In the genomic region with DNA sequence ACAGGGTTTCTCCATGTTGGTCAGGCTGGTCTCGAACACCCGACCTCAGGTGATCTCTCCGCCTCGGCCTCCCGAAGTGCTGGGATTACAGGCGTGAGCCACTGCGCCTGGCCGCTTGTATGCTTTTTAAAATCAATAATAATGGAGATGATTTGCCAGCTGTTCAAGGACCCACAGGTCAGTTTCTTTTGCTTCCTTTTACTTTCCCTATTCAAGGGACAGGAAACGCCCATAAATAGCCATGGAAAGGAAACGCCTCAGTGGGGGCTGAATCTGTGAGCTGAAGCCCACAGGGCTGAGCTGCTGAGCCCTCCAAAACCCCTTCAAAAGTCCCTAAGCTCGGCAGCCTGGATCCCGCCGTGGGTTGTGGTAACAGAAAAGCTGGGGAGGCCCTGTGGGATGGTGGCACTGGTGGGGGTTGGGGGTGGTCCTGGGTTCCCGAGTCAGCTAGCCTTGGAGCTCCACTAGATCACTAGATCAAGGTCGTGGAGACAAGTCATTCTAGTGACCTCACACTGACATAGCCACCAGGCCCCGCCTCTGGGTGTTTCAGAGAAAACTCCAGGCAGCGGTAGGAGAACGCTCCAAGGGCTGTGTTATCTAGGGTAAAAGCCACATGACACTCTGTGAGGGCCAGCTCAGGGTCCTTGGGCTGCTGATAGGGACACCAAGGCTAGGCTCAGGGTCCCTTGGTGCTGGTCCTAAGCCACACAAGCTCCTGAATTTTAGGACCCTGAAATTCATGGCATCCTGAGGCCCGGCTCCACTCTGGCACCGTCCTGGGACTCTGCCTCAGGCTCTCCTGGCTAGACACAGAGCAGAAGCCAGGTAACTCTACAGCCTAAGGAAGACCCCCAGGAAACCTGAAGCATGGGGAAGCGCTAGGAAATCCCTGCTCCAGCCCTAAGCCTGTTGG, we compare ENCODE assay signal across 2 cellular contexts.
TF ChIP-seq lines count a peak whose summit lies in the region.

No MANE protein-coding gene starts in this region.

TF ChIP-seq in GM23338, 12 proteins besides CTCF, POLR2A, EP300 and RAD21:
- TF ChIP-seq, protein P1, sequence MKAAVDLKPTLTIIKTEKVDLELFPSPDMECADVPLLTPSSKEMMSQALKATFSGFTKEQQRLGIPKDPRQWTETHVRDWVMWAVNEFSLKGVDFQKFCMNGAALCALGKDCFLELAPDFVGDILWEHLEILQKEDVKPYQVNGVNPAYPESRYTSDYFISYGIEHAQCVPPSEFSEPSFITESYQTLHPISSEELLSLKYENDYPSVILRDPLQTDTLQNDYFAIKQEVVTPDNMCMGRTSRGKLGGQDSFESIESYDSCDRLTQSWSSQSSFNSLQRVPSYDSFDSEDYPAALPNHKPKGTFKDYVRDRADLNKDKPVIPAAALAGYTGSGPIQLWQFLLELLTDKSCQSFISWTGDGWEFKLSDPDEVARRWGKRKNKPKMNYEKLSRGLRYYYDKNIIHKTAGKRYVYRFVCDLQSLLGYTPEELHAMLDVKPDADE (IDR thresholded peaks at IDR 0.05) = no peak
TF ChIP-seq in GM23338: peak in this region for 0.

TF ChIP-seq in K562, 482 proteins besides CTCF, POLR2A, EP300 and RAD21 (continues in another document):
- TF ChIP-seq DPF2 (IDR thresholded peaks at IDR 0.05) = peak; percentile 72
- TF ChIP-seq, protein P2, sequence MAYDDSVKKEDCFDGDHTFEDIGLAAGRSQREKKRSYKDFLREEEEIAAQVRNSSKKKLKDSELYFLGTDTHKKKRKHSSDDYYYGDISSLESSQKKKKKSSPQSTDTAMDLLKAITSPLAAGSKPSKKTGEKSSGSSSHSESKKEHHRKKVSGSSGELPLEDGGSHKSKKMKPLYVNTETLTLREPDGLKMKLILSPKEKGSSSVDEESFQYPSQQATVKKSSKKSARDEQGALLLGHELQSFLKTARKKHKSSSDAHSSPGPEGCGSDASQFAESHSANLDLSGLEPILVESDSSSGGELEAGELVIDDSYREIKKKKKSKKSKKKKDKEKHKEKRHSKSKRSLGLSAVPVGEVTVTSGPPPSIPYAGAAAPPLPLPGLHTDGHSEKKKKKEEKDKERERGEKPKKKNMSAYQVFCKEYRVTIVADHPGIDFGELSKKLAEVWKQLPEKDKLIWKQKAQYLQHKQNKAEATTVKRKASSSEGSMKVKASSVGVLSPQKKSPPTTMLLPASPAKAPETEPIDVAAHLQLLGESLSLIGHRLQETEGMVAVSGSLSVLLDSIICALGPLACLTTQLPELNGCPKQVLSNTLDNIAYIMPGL (CRISPR knock-in tag; IDR thresholded peaks at IDR 0.05) = no peak
- TF ChIP-seq NFXL1 (CRISPR knock-in tag; IDR thresholded peaks at IDR 0.05) = no peak
- TF ChIP-seq, protein P3, sequence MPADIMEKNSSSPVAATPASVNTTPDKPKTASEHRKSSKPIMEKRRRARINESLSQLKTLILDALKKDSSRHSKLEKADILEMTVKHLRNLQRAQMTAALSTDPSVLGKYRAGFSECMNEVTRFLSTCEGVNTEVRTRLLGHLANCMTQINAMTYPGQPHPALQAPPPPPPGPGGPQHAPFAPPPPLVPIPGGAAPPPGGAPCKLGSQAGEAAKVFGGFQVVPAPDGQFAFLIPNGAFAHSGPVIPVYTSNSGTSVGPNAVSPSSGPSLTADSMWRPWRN (IDR thresholded peaks at IDR 0.05; ENCODE audit: low read depth) = no peak
- no peak for TF ChIP-seq CREBBP (IDR thresholded peaks at IDR 0.05; ENCODE audit: low read depth, low read length)
- TF ChIP-seq RBM15 (IDR thresholded peaks at IDR 0.05; ENCODE audit: insufficient read depth, low read length) = no peak
- TF ChIP-seq, protein P4, sequence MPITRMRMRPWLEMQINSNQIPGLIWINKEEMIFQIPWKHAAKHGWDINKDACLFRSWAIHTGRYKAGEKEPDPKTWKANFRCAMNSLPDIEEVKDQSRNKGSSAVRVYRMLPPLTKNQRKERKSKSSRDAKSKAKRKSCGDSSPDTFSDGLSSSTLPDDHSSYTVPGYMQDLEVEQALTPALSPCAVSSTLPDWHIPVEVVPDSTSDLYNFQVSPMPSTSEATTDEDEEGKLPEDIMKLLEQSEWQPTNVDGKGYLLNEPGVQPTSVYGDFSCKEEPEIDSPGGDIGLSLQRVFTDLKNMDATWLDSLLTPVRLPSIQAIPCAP (CRISPR knock-in tag; IDR thresholded peaks at IDR 0.05; ENCODE audit: borderline replicate concordance) = no peak
- TF ChIP-seq TBP (optimal IDR thresholded peaks at IDR 0.05; ENCODE audit: low read depth, low read length) = peak; percentile 76
- TF ChIP-seq, protein P5, sequence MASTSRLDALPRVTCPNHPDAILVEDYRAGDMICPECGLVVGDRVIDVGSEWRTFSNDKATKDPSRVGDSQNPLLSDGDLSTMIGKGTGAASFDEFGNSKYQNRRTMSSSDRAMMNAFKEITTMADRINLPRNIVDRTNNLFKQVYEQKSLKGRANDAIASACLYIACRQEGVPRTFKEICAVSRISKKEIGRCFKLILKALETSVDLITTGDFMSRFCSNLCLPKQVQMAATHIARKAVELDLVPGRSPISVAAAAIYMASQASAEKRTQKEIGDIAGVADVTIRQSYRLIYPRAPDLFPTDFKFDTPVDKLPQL (IDR thresholded peaks at IDR 0.05; ENCODE audit: extremely low read depth, insufficient read length) = no peak
- no peak for TF ChIP-seq ZNF347 (CRISPR knock-in tag; IDR thresholded peaks at IDR 0.05; ENCODE audit: low read depth)
- no peak for TF ChIP-seq POLR3G (IDR thresholded peaks at IDR 0.05; ENCODE audit: extremely low read depth, insufficient read length, insufficient replicate concordance)
- TF ChIP-seq ZNF354B (CRISPR knock-in tag; IDR thresholded peaks at IDR 0.05) = no peak
- TF ChIP-seq TRIM24 (IDR thresholded peaks at IDR 0.05) = no peak
- peak in 1 of 2 experiments; percentile 13; a peak in 1 of 4 replicates for TF ChIP-seq FOXK2 (conservative IDR thresholded peaks at IDR 0.05 in 1 of 2, IDR thresholded peaks at IDR 0.05 in 1 of 2; ENCODE audit: low read depth in 2 of 2)
- no peak; the same call in 1 of the 2 replicates for TF ChIP-seq ZNF644 (tag; IDR thresholded peaks at IDR 0.05; ENCODE audit: low read depth)
- TF ChIP-seq ZNF436 (CRISPR knock-in tag; IDR thresholded peaks at IDR 0.05) = no peak
- TF ChIP-seq, protein P6, sequence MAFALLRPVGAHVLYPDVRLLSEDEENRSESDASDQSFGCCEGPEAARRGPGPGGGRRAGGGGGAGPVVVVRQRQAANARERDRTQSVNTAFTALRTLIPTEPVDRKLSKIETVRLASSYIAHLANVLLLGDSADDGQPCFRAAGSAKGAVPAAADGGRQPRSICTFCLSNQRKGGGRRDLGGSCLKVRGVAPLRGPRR (CRISPR knock-in tag; IDR thresholded peaks at IDR 0.05) = no peak
- TF ChIP-seq PRPF4 (IDR thresholded peaks at IDR 0.05; ENCODE audit: insufficient read depth, low read depth, low read length, poor library complexity, severe bottlenecking) = no peak
- no peak for TF ChIP-seq SAFB2 (IDR thresholded peaks at IDR 0.05; ENCODE audit: borderline replicate concordance, low read depth, low read length, severe bottlenecking)
- TF ChIP-seq FOXK1 (CRISPR knock-in tag; IDR thresholded peaks at IDR 0.05; ENCODE audit: borderline replicate concordance) = no peak
- peak; percentile 96 for TF ChIP-seq ESRRA (IDR thresholded peaks at IDR 0.05; ENCODE audit: borderline replicate concordance, low read depth)
- peak; percentile 71 to 97; a peak in 3 of 4 replicates for TF ChIP-seq SRF (CRISPR knock-in tag; IDR thresholded peaks at IDR 0.05)
- no peak for TF ChIP-seq POLR3A (IDR thresholded peaks at IDR 0.05; ENCODE audit: borderline replicate concordance, extremely low read depth, insufficient read depth, insufficient read length)
- TF ChIP-seq, protein P7, sequence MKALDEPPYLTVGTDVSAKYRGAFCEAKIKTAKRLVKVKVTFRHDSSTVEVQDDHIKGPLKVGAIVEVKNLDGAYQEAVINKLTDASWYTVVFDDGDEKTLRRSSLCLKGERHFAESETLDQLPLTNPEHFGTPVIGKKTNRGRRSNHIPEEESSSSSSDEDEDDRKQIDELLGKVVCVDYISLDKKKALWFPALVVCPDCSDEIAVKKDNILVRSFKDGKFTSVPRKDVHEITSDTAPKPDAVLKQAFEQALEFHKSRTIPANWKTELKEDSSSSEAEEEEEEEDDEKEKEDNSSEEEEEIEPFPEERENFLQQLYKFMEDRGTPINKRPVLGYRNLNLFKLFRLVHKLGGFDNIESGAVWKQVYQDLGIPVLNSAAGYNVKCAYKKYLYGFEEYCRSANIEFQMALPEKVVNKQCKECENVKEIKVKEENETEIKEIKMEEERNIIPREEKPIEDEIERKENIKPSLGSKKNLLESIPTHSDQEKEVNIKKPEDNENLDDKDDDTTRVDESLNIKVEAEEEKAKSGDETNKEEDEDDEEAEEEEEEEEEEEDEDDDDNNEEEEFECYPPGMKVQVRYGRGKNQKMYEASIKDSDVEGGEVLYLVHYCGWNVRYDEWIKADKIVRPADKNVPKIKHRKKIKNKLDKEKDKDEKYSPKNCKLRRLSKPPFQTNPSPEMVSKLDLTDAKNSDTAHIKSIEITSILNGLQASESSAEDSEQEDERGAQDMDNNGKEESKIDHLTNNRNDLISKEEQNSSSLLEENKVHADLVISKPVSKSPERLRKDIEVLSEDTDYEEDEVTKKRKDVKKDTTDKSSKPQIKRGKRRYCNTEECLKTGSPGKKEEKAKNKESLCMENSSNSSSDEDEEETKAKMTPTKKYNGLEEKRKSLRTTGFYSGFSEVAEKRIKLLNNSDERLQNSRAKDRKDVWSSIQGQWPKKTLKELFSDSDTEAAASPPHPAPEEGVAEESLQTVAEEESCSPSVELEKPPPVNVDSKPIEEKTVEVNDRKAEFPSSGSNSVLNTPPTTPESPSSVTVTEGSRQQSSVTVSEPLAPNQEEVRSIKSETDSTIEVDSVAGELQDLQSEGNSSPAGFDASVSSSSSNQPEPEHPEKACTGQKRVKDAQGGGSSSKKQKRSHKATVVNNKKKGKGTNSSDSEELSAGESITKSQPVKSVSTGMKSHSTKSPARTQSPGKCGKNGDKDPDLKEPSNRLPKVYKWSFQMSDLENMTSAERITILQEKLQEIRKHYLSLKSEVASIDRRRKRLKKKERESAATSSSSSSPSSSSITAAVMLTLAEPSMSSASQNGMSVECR (CRISPR knock-in tag; IDR thresholded peaks at IDR 0.05) = 0 out of 2 replicates have a peak, but pooled peaks have one; percentile 27
- TF ChIP-seq, protein P8, sequence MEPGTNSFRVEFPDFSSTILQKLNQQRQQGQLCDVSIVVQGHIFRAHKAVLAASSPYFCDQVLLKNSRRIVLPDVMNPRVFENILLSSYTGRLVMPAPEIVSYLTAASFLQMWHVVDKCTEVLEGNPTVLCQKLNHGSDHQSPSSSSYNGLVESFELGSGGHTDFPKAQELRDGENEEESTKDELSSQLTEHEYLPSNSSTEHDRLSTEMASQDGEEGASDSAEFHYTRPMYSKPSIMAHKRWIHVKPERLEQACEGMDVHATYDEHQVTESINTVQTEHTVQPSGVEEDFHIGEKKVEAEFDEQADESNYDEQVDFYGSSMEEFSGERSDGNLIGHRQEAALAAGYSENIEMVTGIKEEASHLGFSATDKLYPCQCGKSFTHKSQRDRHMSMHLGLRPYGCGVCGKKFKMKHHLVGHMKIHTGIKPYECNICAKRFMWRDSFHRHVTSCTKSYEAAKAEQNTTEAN (CRISPR knock-in tag; IDR thresholded peaks at IDR 0.05) = no peak
- peak; percentile 36 for TF ChIP-seq DACH1 (IDR thresholded peaks at IDR 0.05; ENCODE audit: partially characterized antibody)
- TF ChIP-seq POLR2B (IDR thresholded peaks at IDR 0.05; ENCODE audit: low read depth, partially characterized antibody) = peak; percentile 60
- TF ChIP-seq, protein P9, sequence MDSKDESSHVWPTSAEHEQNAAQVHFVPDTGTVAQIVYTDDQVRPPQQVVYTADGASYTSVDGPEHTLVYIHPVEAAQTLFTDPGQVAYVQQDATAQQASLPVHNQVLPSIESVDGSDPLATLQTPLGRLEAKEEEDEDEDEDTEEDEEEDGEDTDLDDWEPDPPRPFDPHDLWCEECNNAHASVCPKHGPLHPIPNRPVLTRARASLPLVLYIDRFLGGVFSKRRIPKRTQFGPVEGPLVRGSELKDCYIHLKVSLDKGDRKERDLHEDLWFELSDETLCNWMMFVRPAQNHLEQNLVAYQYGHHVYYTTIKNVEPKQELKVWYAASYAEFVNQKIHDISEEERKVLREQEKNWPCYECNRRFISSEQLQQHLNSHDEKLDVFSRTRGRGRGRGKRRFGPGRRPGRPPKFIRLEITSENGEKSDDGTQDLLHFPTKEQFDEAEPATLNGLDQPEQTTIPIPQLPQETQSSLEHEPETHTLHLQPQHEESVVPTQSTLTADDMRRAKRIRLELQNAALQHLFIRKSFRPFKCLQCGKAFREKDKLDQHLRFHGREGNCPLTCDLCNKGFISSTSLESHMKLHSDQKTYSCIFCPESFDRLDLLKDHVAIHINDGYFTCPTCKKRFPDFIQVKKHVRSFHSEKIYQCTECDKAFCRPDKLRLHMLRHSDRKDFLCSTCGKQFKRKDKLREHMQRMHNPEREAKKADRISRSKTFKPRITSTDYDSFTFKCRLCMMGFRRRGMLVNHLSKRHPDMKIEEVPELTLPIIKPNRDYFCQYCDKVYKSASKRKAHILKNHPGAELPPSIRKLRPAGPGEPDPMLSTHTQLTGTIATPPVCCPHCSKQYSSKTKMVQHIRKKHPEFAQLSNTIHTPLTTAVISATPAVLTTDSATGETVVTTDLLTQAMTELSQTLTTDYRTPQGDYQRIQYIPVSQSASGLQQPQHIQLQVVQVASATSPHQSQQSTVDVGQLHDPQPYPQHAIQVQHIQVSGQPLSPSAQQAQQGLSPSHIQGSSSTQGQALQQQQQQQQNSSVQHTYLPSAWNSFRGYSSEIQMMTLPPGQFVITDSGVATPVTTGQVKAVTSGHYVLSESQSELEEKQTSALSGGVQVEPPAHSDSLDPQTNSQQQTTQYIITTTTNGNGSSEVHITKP (IDR thresholded peaks at IDR 0.05; ENCODE audit: partially characterized antibody) = peak; percentile 10
- TF ChIP-seq NBN (IDR thresholded peaks at IDR 0.05; ENCODE audit: low read depth) = no peak
- TF ChIP-seq MAFG (tag; conservative IDR thresholded peaks at IDR 0.05) = no peak
- TF ChIP-seq, protein P10, sequence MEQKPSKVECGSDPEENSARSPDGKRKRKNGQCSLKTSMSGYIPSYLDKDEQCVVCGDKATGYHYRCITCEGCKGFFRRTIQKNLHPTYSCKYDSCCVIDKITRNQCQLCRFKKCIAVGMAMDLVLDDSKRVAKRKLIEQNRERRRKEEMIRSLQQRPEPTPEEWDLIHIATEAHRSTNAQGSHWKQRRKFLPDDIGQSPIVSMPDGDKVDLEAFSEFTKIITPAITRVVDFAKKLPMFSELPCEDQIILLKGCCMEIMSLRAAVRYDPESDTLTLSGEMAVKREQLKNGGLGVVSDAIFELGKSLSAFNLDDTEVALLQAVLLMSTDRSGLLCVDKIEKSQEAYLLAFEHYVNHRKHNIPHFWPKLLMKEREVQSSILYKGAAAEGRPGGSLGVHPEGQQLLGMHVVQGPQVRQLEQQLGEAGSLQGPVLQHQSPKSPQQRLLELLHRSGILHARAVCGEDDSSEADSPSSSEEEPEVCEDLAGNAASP (IDR thresholded peaks at IDR 0.05) = no peak
- TF ChIP-seq XRCC3 (IDR thresholded peaks at IDR 0.05) = no peak
- no peak for TF ChIP-seq MAFK (IDR thresholded peaks at IDR 0.05; ENCODE audit: low read length)
- no peak for TF ChIP-seq SP1 (CRISPR knock-in tag; IDR thresholded peaks at IDR 0.05)
- TF ChIP-seq, protein P11, sequence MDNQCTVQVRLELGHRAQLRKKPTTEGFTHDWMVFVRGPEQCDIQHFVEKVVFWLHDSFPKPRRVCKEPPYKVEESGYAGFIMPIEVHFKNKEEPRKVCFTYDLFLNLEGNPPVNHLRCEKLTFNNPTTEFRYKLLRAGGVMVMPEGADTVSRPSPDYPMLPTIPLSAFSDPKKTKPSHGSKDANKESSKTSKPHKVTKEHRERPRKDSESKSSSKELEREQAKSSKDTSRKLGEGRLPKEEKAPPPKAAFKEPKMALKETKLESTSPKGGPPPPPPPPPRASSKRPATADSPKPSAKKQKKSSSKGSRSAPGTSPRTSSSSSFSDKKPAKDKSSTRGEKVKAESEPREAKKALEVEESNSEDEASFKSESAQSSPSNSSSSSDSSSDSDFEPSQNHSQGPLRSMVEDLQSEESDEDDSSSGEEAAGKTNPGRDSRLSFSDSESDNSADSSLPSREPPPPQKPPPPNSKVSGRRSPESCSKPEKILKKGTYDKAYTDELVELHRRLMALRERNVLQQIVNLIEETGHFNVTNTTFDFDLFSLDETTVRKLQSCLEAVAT (IDR thresholded peaks at IDR 0.05) = no peak
